ENCODE assay signal across 1 cellular context in the genomic region with DNA sequence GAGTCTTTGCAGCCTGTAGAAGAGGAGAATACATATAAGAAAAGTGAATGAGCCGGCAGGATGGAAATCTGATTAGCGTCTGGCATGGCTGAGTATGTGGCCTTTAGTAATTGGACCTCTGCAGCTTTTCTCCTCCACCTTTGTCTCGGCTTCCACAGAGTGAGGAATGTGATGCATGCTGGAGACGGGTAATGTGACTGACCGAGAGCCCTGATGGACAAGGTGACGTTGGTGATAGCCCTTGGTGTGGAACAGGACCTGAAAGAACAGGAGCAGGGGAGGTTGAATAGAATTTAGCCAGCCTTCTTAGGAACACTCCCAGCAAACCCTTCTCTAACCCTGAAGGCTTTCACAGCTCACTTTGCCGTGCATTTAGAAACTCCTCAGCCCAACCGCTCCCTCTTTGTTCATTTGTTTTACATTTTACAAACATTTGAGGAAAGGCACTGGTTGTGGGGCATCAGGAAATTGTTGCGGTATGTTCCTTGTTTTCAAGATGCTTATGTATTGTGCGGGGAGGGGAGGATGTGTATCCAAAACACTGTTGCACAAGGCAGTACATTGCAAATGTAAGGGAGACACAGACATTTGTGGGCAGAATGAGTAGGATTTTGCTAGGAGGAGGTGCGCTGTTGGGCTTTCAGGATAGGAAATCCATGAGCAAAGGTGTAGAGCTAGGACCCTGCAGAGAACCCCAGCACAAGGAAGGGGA.
TF ChIP-seq lines count a peak whose summit lies in the region.

No MANE protein-coding gene starts in this region.

TF ChIP-seq in GM23338, 12 proteins besides CTCF, POLR2A, EP300 and RAD21 (continued from another document):
- TF ChIP-seq ETS1 (IDR thresholded peaks at IDR 0.05) (no peak), JUNB (IDR thresholded peaks at IDR 0.05; ENCODE audit: unreplicated experiment) (no peak), EZH2phosphoT487 (IDR thresholded peaks at IDR 0.05; ENCODE audit: unreplicated experiment) (no peak), POLR2AphosphoS5 (IDR thresholded peaks at IDR 0.05; ENCODE audit: low read depth) (no peak)
